Comparison of ENCODE assay signal across 11 cellular contexts in genomic region chr2:161245671-161246070, GRCh38.
DNase-seq lines count a peak whose midpoint lies in the region; ATAC-seq, FAIRE-seq and TF ChIP-seq lines count a peak whose summit lies in the region.
"Had no signal": no experiment of that assay in that cellular context is flagged by ENCODE, and none has a peak within 500 bp of the region (broad histone marks: within the 10 kb centered on the region; RNA-seq: fewer than 3 reads in every experiment).

No MANE protein-coding gene starts in this region.

- H3K4me1 ChIP-seq in OCI-LY3 (ENCODE audit: low read length): peaks cover 44% of the 10 kb centered on the region

- H3K27ac ChIP-seq in OCI-LY3 (ENCODE audit: low read length): no peak overlapping the region
- peak overlapping the region; percentile 6 for H3K27ac ChIP-seq in neural cell (ENCODE audit: low read length)

- H3K79me2 ChIP-seq in OCI-LY3 (ENCODE audit: low read length) (peaks cover 23% of the 10 kb centered on the region), neural cell (replicated peaks; ENCODE audit: insufficient read depth, low read length) (no peaks in the 10 kb centered on the region)

- TF ChIP-seq RAD21 in neural cell (conservative IDR thresholded peaks at IDR 0.05): no peak

- H3K9me3 ChIP-seq in OCI-LY3 (ENCODE audit: insufficient read depth, low read length) (no peaks in the 10 kb centered on the region), neural cell (ENCODE audit: low read length) (no peaks in the 10 kb centered on the region)

- no peak for TF ChIP-seq EP300 in neural cell (conservative IDR thresholded peaks at IDR 0.05; ENCODE audit: poor library complexity, severe bottlenecking)

- peak overlapping the region; percentile 94 for H3K4me2 ChIP-seq in OCI-LY3 (ENCODE audit: low read length)
- H3K4me2 ChIP-seq in neural cell (ENCODE audit: low read length): no peak overlapping the region

- H3K9ac ChIP-seq in OCI-LY3 (ENCODE audit: low read length): peak overlapping the region; percentile 83
- no peak overlapping the region for H3K9ac ChIP-seq in neural cell (ENCODE audit: low read length)

- DNase-seq in GM12865 (ENCODE audit: low read depth): no peak
- DNase-seq in bronchial epithelial cell (ENCODE audit: low read depth): no peak
- DNase-seq in NCI-H2029 treated with DMSO at 0.1 percent for 48 hours (lab: John Stamatoyannopoulos, UW): no peak
- DNase-seq in NCI-H1930 (lab: John Stamatoyannopoulos, UW): no peak
- no peak for DNase-seq in effector CD4-positive, alpha-beta T cell
- DNase-seq: NCI-H1436, right cardiac atrium, T-helper 9 cell had no signal

- ATAC-seq in HG02610 (IDR thresholded peaks at IDR 0.05; ENCODE audit: unreplicated experiment): no peak

- H2AFZ ChIP-seq in OCI-LY3 (ENCODE audit: low read depth, low read length): no peak overlapping the region
- H2AFZ ChIP-seq in neural cell (ENCODE audit: low read depth, low read length): no peak overlapping the region

- TF ChIP-seq CTCF in GM12865 (IDR thresholded peaks at IDR 0.05; ENCODE audit: insufficient read depth, low read depth, low read length, missing control alignments) (no peak), OCI-LY3 (IDR thresholded peaks at IDR 0.05; ENCODE audit: low read depth, low read length) (no peak), bronchial epithelial cell (IDR thresholded peaks at IDR 0.05; ENCODE audit: insufficient read depth, low read length, severe bottlenecking) (no peak), neural cell (IDR thresholded peaks at IDR 0.05; ENCODE audit: poor library complexity, severe bottlenecking) (no peak)

- H3K4me3 ChIP-seq in GM12865 (ENCODE audit: low read depth, low read length) (peak overlapping the region; percentile 91), OCI-LY3 (ENCODE audit: low read length) (peak overlapping the region; percentile 82), bronchial epithelial cell (ENCODE audit: low read depth, low read length) (peak overlapping the region; percentile 53), neural cell (ENCODE audit: low read length) (no peak overlapping the region)

- H3F3A ChIP-seq in neural cell (ENCODE audit: insufficient read depth, low read length, poor library complexity, severe bottlenecking): no peaks in the 10 kb centered on the region

- FAIRE-seq in bronchial epithelial cell (lab: Jason Lieb, UNC): no peak

- no peaks in the 10 kb centered on the region for H3K9me2 ChIP-seq in neural cell (ENCODE audit: insufficient read depth, low read length)

- no peaks in the 10 kb centered on the region for H3K27me3 ChIP-seq in OCI-LY3 (ENCODE audit: low read depth, low read length)
- no peaks in the 10 kb centered on the region for H3K27me3 ChIP-seq in bronchial epithelial cell (ENCODE audit: control insufficient read depth, insufficient read depth, low read length)
- peaks cover 15% of the 10 kb centered on the region for H3K27me3 ChIP-seq in neural cell (ENCODE audit: insufficient read depth, low read depth, low read length)

- H4K20me1 ChIP-seq in OCI-LY3 (ENCODE audit: insufficient read depth, low read length): no peaks in the 10 kb centered on the region
- H4K20me1 ChIP-seq in neural cell (ENCODE audit: insufficient read depth): no peaks in the 10 kb centered on the region

- no peaks in the 10 kb centered on the region for H3K36me3 ChIP-seq in OCI-LY3 (replicated peaks; ENCODE audit: low read depth, low read length)
- no peaks in the 10 kb centered on the region for H3K36me3 ChIP-seq in bronchial epithelial cell (ENCODE audit: control insufficient read depth, insufficient read depth, low read length)
- H3K36me3 ChIP-seq in neural cell (ENCODE audit: insufficient read depth, low read length): no peaks in the 10 kb centered on the region

TF ChIP-seq in neural cell, 6 proteins besides CTCF, POLR2A, EP300 and RAD21:
- no peak for TF ChIP-seq SMC3 (conservative IDR thresholded peaks at IDR 0.05; ENCODE audit: poor library complexity)
- no peak for TF ChIP-seq TAF1 (IDR thresholded peaks at IDR 0.05; ENCODE audit: low read depth)
- no peak for TF ChIP-seq MXI1 (conservative IDR thresholded peaks at IDR 0.05; ENCODE audit: poor library complexity, severe bottlenecking)
- no peak for TF ChIP-seq EZH2 (IDR thresholded peaks at IDR 0.05; ENCODE audit: borderline replicate concordance, insufficient read depth, low read length, poor library complexity, severe bottlenecking)
- TF ChIP-seq POLR2AphosphoS5 (IDR thresholded peaks at IDR 0.05): no peak
- no peak for TF ChIP-seq REST (IDR thresholded peaks at IDR 0.05; ENCODE audit: borderline replicate concordance)
